ENCODE assay signal across 10 cellular contexts in genomic region chr5:135890867-135891266, GRCh38. TPM values are rescaled to one million over a fixed set of nuclear protein-coding genes. Genes with fewer than 3 reads are reported as not detected.
DNase-seq lines count a peak whose midpoint lies in the region; ATAC-seq lines count a peak whose summit lies in the region.
"Had no signal": no experiment of that assay in that cellular context is flagged by ENCODE, and none has a peak within 500 bp of the region (broad histone marks: within the 10 kb centered on the region; RNA-seq: fewer than 3 reads in every experiment).

No MANE protein-coding gene starts in this region.

- no peaks in the 10 kb centered on the region for H3K36me3 Mint-ChIP-seq in CD4-positive, alpha-beta memory T cell

- peaks cover 14% of the 10 kb centered on the region for H3K4me1 ChIP-seq in CD4-positive, alpha-beta memory T cell (ENCODE audit: insufficient read depth, low read length)

- peaks cover 6 to 12% of the 10 kb centered on the region in 2 donors for H3K27me3 Mint-ChIP-seq in CD4-positive, alpha-beta memory T cell

- H3K9me3 Mint-ChIP-seq in CD4-positive, alpha-beta memory T cell, result no peaks in the 10 kb centered on the region

- peak; percentile 80 for ATAC-seq in HG02610 (IDR thresholded peaks at IDR 0.05; ENCODE audit: unreplicated experiment)

- no peaks in the 10 kb centered on the region for H3K36me3 ChIP-seq in CD4-positive, alpha-beta memory T cell (ENCODE audit: insufficient read depth, low read length)

- no peak overlapping the region for H3K4me3 Mint-ChIP-seq in CD4-positive, alpha-beta memory T cell

- no peaks in the 10 kb centered on the region for H3K27me3 ChIP-seq in CD4-positive, alpha-beta memory T cell (ENCODE audit: insufficient read depth, low read length)

- H3K27ac Mint-ChIP-seq in CD4-positive, alpha-beta memory T cell, result no peak overlapping the region

- CTCF ChIA-PET in CD4-positive, alpha-beta memory T cell (lab: Charles Lee; ENCODE audit: partially characterized antibody), result interaction anchor here (0.7 to 2.4 kb wide), 7 partner anchors 10 to 321 kb away, joined by 3 to 13 read pairs (median 4); no protein-coding TSS in a partner anchor

- H3K27ac ChIP-seq in CD4-positive, alpha-beta memory T cell (ENCODE audit: low read depth, low read length), result no peak overlapping the region

- intact Hi-C loops in CD4-positive, alpha-beta memory T cell (cut with micrococcal nuclease), result no loop called here

- DNase-seq in activated T-cell treated with anti-CD3 and anti-CD28 coated beads for 24 hours (ENCODE audit: low read depth) (peak; percentile 25), activated T-cell treated with anti-CD3 and anti-CD28 coated beads for 4 hours (no peak), RPMI8226 (peak; percentile 78), DMS79 (lab: John Stamatoyannopoulos, UW) (no peak), NCI-H1694 treated with DMSO at 0.1 percent for 48 hours (lab: John Stamatoyannopoulos, UW) (no peak)
- peak; percentile 28 to 50 for DNase-seq in stimulated activated CD8-positive, alpha-beta memory T cell treated with anti-CD3 and anti-CD28 coated beads, Interleukin-15, amount 100 ng/mL, for 48 hours (ENCODE audit: low read depth in 2 of 2)
- DNase-seq in CD4-positive, alpha-beta memory T cell, result no peak
- DNase-seq: AML-193, Karpas-422 had no signal

- peaks cover 7 to 29% (median 16%) of the 10 kb centered on the region in 4 donors for H3K4me1 Mint-ChIP-seq in CD4-positive, alpha-beta memory T cell

- POLR2A ChIA-PET in CD4-positive, alpha-beta memory T cell (lab: Charles Lee; ENCODE audit: partially characterized antibody), result no interaction called here

- no peaks in the 10 kb centered on the region for H3K9me3 ChIP-seq in CD4-positive, alpha-beta memory T cell (ENCODE audit: control insufficient read depth in 1 of 2, low read length in 2 of 2)

- no peak overlapping the region for H3K4me3 ChIP-seq in CD4-positive, alpha-beta memory T cell (ENCODE audit: low read length in 2 of 2)

RNA-seq across cellular contexts. Expression of gene IL9, which starts 4.8 kb away (rescaled TPM):
- total RNA-seq in CD4-positive, alpha-beta memory T cell, result not detected
- polyA plus RNA-seq in CD4-positive, alpha-beta memory T cell, result not detected

RNA-seq across cellular contexts. Expression of gene SLC25A48, which starts 56.4 kb away (rescaled TPM):
- total RNA-seq in CD4-positive, alpha-beta memory T cell, result not detected
- not detected for polyA plus RNA-seq in CD4-positive, alpha-beta memory T cell

Comparison
In these comparisons a context has a peak if more than half of its experiments do, and no peak if none do; other contexts are left out.
1. DNase-seq: peak in activated T-cell treated with anti-CD3 and anti-CD28 coated beads for 24 hours (single experiment), RPMI8226 (single experiment) and stimulated activated CD8-positive, alpha-beta memory T cell treated with anti-CD3 and anti-CD28 coated beads, Interleukin-15, amount 100 ng/mL, for 48 hours (2 of 2); none in activated T-cell treated with anti-CD3 and anti-CD28 coated beads for 4 hours (single experiment), DMS79 (single experiment), CD4-positive, alpha-beta memory T cell (0 of 5) and NCI-H1694 treated with DMSO at 0.1 percent for 48 hours (single experiment).